1 cellular context compared by ENCODE assay signal in genomic region chr4:7159923-7160322, GRCh38.
TF ChIP-seq lines count a peak whose summit lies in the region.

No MANE protein-coding gene starts in this region.

TF ChIP-seq in HepG2, 621 proteins besides CTCF, POLR2A, EP300 and RAD21 (continued from another document):
- TF ChIP-seq, protein P1, sequence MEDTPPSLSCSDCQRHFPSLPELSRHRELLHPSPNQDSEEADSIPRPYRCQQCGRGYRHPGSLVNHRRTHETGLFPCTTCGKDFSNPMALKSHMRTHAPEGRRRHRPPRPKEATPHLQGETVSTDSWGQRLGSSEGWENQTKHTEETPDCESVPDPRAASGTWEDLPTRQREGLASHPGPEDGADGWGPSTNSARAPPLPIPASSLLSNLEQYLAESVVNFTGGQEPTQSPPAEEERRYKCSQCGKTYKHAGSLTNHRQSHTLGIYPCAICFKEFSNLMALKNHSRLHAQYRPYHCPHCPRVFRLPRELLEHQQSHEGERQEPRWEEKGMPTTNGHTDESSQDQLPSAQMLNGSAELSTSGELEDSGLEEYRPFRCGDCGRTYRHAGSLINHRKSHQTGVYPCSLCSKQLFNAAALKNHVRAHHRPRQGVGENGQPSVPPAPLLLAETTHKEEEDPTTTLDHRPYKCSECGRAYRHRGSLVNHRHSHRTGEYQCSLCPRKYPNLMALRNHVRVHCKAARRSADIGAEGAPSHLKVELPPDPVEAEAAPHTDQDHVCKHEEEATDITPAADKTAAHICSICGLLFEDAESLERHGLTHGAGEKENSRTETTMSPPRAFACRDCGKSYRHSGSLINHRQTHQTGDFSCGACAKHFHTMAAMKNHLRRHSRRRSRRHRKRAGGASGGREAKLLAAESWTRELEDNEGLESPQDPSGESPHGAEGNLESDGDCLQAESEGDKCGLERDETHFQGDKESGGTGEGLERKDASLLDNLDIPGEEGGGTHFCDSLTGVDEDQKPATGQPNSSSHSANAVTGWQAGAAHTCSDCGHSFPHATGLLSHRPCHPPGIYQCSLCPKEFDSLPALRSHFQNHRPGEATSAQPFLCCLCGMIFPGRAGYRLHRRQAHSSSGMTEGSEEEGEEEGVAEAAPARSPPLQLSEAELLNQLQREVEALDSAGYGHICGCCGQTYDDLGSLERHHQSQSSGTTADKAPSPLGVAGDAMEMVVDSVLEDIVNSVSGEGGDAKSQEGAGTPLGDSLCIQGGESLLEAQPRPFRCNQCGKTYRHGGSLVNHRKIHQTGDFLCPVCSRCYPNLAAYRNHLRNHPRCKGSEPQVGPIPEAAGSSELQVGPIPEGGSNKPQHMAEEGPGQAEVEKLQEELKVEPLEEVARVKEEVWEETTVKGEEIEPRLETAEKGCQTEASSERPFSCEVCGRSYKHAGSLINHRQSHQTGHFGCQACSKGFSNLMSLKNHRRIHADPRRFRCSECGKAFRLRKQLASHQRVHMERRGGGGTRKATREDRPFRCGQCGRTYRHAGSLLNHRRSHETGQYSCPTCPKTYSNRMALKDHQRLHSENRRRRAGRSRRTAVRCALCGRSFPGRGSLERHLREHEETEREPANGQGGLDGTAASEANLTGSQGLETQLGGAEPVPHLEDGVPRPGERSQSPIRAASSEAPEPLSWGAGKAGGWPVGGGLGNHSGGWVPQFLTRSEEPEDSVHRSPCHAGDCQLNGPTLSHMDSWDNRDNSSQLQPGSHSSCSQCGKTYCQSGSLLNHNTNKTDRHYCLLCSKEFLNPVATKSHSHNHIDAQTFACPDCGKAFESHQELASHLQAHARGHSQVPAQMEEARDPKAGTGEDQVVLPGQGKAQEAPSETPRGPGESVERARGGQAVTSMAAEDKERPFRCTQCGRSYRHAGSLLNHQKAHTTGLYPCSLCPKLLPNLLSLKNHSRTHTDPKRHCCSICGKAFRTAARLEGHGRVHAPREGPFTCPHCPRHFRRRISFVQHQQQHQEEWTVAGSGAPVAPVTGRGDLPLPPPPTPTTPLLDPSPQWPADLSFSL (CRISPR knock-in tag; IDR thresholded peaks at IDR 0.05): no peak
- no peak for TF ChIP-seq KAT7 (CRISPR knock-in tag; IDR thresholded peaks at IDR 0.05; ENCODE audit: borderline replicate concordance)
- no peak for TF ChIP-seq ZNF550 (CRISPR knock-in tag; IDR thresholded peaks at IDR 0.05; ENCODE audit: borderline replicate concordance)
- no peak for TF ChIP-seq ZNF124 (CRISPR knock-in tag; IDR thresholded peaks at IDR 0.05)
- no peak for TF ChIP-seq ZNF543 (CRISPR knock-in tag; IDR thresholded peaks at IDR 0.05)
- TF ChIP-seq SIN3A (IDR thresholded peaks at IDR 0.05; ENCODE audit: borderline replicate concordance, low read depth, low read length): no peak
- no peak for TF ChIP-seq ATAD3A (CRISPR knock-in tag; IDR thresholded peaks at IDR 0.05)
- peak; percentile 71 for TF ChIP-seq SKIL (CRISPR knock-in tag; IDR thresholded peaks at IDR 0.05; ENCODE audit: borderline replicate concordance)
- no peak for TF ChIP-seq SALL1 (CRISPR knock-in tag; IDR thresholded peaks at IDR 0.05)
- no peak for TF ChIP-seq HNRNPL (IDR thresholded peaks at IDR 0.05; ENCODE audit: low read depth, low read length)
- TF ChIP-seq TRIM24 (CRISPR knock-in tag; IDR thresholded peaks at IDR 0.05): no peak
- no peak for TF ChIP-seq ZNF362 (CRISPR knock-in tag; IDR thresholded peaks at IDR 0.05; ENCODE audit: borderline replicate concordance)
- TF ChIP-seq GTF3A (CRISPR knock-in tag; conservative IDR thresholded peaks at IDR 0.05): no peak
- TF ChIP-seq MAF1 (CRISPR knock-in tag; IDR thresholded peaks at IDR 0.05; ENCODE audit: borderline replicate concordance): no peak
- no peak for TF ChIP-seq NFYB (CRISPR knock-in tag; IDR thresholded peaks at IDR 0.05)
- TF ChIP-seq, protein P2, sequence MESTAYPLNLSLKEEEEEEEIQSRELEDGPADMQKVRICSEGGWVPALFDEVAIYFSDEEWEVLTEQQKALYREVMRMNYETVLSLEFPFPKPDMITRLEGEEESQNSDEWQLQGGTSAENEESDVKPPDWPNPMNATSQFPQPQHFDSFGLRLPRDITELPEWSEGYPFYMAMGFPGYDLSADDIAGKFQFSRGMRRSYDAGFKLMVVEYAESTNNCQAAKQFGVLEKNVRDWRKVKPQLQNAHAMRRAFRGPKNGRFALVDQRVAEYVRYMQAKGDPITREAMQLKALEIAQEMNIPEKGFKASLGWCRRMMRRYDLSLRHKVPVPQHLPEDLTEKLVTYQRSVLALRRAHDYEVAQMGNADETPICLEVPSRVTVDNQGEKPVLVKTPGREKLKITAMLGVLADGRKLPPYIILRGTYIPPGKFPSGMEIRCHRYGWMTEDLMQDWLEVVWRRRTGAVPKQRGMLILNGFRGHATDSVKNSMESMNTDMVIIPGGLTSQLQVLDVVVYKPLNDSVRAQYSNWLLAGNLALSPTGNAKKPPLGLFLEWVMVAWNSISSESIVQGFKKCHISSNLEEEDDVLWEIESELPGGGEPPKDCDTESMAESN (CRISPR knock-in tag; conservative IDR thresholded peaks at IDR 0.05): no peak
- TF ChIP-seq ZNF782 (CRISPR knock-in tag; IDR thresholded peaks at IDR 0.05; ENCODE audit: borderline replicate concordance): no peak
- no peak for TF ChIP-seq ISL2 (CRISPR knock-in tag; IDR thresholded peaks at IDR 0.05)
- no peak for TF ChIP-seq RARG (CRISPR knock-in tag; IDR thresholded peaks at IDR 0.05; ENCODE audit: low read depth)
TF ChIP-seq in HepG2: peak in this region for 47.
